Comparison of ENCODE assay signal across 34 cellular contexts in genomic region chr6:14176429-14176828, GRCh38.
"Had no signal": no experiment of that assay in that cellular context is flagged by ENCODE, and none has a peak within 500 bp of the region (broad histone marks: within the 10 kb centered on the region; RNA-seq: fewer than 3 reads in every experiment).

No MANE protein-coding gene starts in this region.

- H3K27me3 ChIP-seq: adrenal gland, body of pancreas, brain microvascular endothelial cell, breast epithelium had no signal

- H3K36me3 ChIP-seq: adrenal gland, brain microvascular endothelial cell, breast epithelium had no signal

- H3K9me3 ChIP-seq: adrenal gland, body of pancreas, breast epithelium had no signal

- H3K4me1 ChIP-seq: adrenal gland, body of pancreas, breast epithelium had no signal

- H3K36me3 Mint-ChIP-seq: activated naive CD4-positive, alpha-beta T cell treated with anti-CD3 and anti-CD28 coated beads, Interleukin-2, amount 50 U/mL, for 72 hours; activated naive CD8-positive, alpha-beta T cell treated with anti-CD3 and anti-CD28 coated beads for 36 hours had no signal

- ATAC-seq: activated CD8-positive, alpha-beta T cell treated with anti-CD3 and anti-CD28 coated beads for 36 hours; activated naive CD4-positive, alpha-beta T cell treated with anti-CD3 and anti-CD28 coated beads, Interleukin-2, amount 50 U/mL, for 72 hours; activated T-cell treated with anti-CD3 and anti-CD28 coated beads, Interleukin-2, amount 50 U/mL, for 4 hours; activated T-cell treated with anti-CD3 and anti-CD28 coated beads, Interleukin-2, amount 50 U/mL, for 72 hours; activated T-helper 17 cell treated with anti-CD3 and anti-CD28 coated beads, Interleukin-2, amount 50 U/mL, for 72 hours; body of pancreas had no signal

- H3K9me3 Mint-ChIP-seq: activated naive CD4-positive, alpha-beta T cell treated with anti-CD3 and anti-CD28 coated beads for 36 hours; activated T-cell treated with anti-CD3 and anti-CD28 coated beads, Interleukin-2, amount 50 U/mL, for 72 hours; activated T-helper 17 cell treated with anti-CD3 and anti-CD28 coated beads, Interleukin-2, amount 50 U/mL, for 72 hours had no signal

- DNase-seq: activated B cell treated with CpG ODN at 0.5 μM for 24 hours; activated CD4-positive, alpha-beta memory T cell treated with anti-CD3 and anti-CD28 coated beads for 36 hours; activated CD4-positive, alpha-beta T cell treated with anti-CD3 and anti-CD28 coated beads for 4 hours; activated CD4-positive, alpha-beta T cell treated with anti-CD3 and anti-CD28 coated beads, Interleukin-2, amount 10 ng/mL, durations not matched to agents 24 days and 14 days; activated CD4-positive, alpha-beta T cell treated with anti-CD3 and anti-CD28 coated beads, Interleukin-2, amount 50 U/mL, for 1 hour; activated CD4-positive, alpha-beta T cell treated with anti-CD3 and anti-CD28 coated beads, Interleukin-2, amount 50 U/mL, for 4 hours; activated CD4-positive, CD25-positive, alpha-beta regulatory T cell treated with anti-CD3 and anti-CD28 coated beads, Interleukin-2, amount 50 U/mL, for 72 hours; activated CD8-positive, alpha-beta memory T cell treated with anti-CD3 and anti-CD28 coated beads, Interleukin-2, amount 50 U/mL, for 4 hours; activated CD8-positive, alpha-beta T cell treated with anti-CD3 and anti-CD28 coated beads for 36 hours; activated effector memory CD4-positive, alpha-beta T cell treated with anti-CD3 and anti-CD28 coated beads, Interleukin-2, amount 50 U/mL, for 16 hours; activated gamma-delta T cell treated with Interleukin-2 at 50 U/mL for 16 hours; activated naive CD4-positive, alpha-beta T cell; activated naive CD4-positive, alpha-beta T cell treated with anti-CD3 and anti-CD28 coated beads for 36 hours; activated naive CD4-positive, alpha-beta T cell treated with anti-CD3 and anti-CD28 coated beads, Interleukin-2, amount 50 U/mL, for 16 hours; activated naive CD8-positive, alpha-beta T cell treated with anti-CD3 and anti-CD28 coated beads for 36 hours; activated T-cell treated with anti-CD3 and anti-CD28 coated beads for 4 hours; activated T-cell treated with anti-CD3 and anti-CD28 coated beads, Interleukin-2, amount 50 U/mL, for 1 hour; activated T-cell treated with anti-CD3 and anti-CD28 coated beads, Interleukin-2, amount 50 U/mL, for 4 hours; activated T-cell treated with anti-CD3 and anti-CD28 coated beads, Interleukin-2, amount 50 U/mL, for 72 hours; adrenal gland; amniotic stem cell; aorta; body of pancreas; brain microvascular endothelial cell; central memory CD4-positive, alpha-beta T cell; T-helper 1 cell; T-helper 2 cell; T-helper 9 cell had no signal

- H3K4me1 Mint-ChIP-seq: activated T-helper 17 cell treated with anti-CD3 and anti-CD28 coated beads, Interleukin-2, amount 50 U/mL, for 72 hours had no signal

- H3K27me3 Mint-ChIP-seq: activated B cell treated with CpG ODN at 0.5 μM for 24 hours; activated CD4-positive, alpha-beta memory T cell treated with anti-CD3 and anti-CD28 coated beads for 36 hours; activated CD4-positive, alpha-beta T cell treated with anti-CD3 and anti-CD28 coated beads, Interleukin-2, amount 10 ng/mL, durations not matched to agents 24 days and 14 days; activated CD8-positive, alpha-beta T cell treated with anti-CD3 and anti-CD28 coated beads for 36 hours; activated naive CD8-positive, alpha-beta T cell treated with anti-CD3 and anti-CD28 coated beads for 36 hours; activated T-helper 17 cell treated with anti-CD3 and anti-CD28 coated beads, Interleukin-2, amount 50 U/mL, for 72 hours had no signal

- H3K4me3 ChIP-seq: adrenal gland, body of pancreas, breast epithelium had no signal

- H3K4me3 Mint-ChIP-seq: activated B cell treated with CpG ODN at 0.5 μM for 24 hours; activated CD4-positive, alpha-beta memory T cell treated with anti-CD3 and anti-CD28 coated beads for 36 hours; activated CD4-positive, alpha-beta T cell treated with anti-CD3 and anti-CD28 coated beads, Interleukin-2, amount 10 ng/mL, durations not matched to agents 24 days and 14 days; activated CD8-positive, alpha-beta T cell treated with anti-CD3 and anti-CD28 coated beads for 36 hours; activated naive CD4-positive, alpha-beta T cell treated with anti-CD3 and anti-CD28 coated beads for 36 hours; activated naive CD8-positive, alpha-beta T cell treated with anti-CD3 and anti-CD28 coated beads for 36 hours; activated T-cell treated with anti-CD3 and anti-CD28 coated beads, Interleukin-2, amount 50 U/mL, for 4 hours; activated T-cell treated with anti-CD3 and anti-CD28 coated beads, Interleukin-2, amount 50 U/mL, for 72 hours; activated T-helper 1 cell treated with anti-CD3 and anti-CD28 coated beads, Interleukin-12 subunit alpha, Interleukin-12 subunit beta, Interleukin-2, Interleukin-4 antibody, amounts not matched to agents 30 ng/mL and 10 ng/mL and 1 ng/mL, durations not matched to agents 14 hours and 24 hours and 36 hours; activated T-helper 17 cell treated with anti-CD3 and anti-CD28 coated beads, Interleukin-2, amount 50 U/mL, for 72 hours; T-helper 1 cell treated with Interleukin-12 subunit alpha and Interleukin-12 subunit beta and Interleukin-4 antibody, amounts not matched to agents 30 μg/mL and 1 μg/mL, for 36 hours; T-helper 2 cell treated with Interferon-gamma antibody and Interleukin-4, amounts not matched to agents 5 μg/mL and 100 μg/mL, for 36 hours had no signal

- H3K27ac Mint-ChIP-seq: activated B cell treated with CpG ODN at 0.5 μM for 24 hours; activated CD4-positive, alpha-beta memory T cell treated with anti-CD3 and anti-CD28 coated beads for 36 hours; activated CD4-positive, alpha-beta T cell treated with anti-CD3 and anti-CD28 coated beads, Interleukin-2, amount 10 ng/mL, durations not matched to agents 24 days and 14 days; activated CD8-positive, alpha-beta T cell treated with anti-CD3 and anti-CD28 coated beads for 36 hours; activated naive CD4-positive, alpha-beta T cell treated with anti-CD3 and anti-CD28 coated beads for 36 hours; activated naive CD4-positive, alpha-beta T cell treated with anti-CD3 and anti-CD28 coated beads, Interleukin-2, amount 50 U/mL, for 72 hours; activated naive CD8-positive, alpha-beta T cell treated with anti-CD3 and anti-CD28 coated beads for 36 hours; activated T-cell treated with anti-CD3 and anti-CD28 coated beads, Interleukin-2, amount 50 U/mL, for 72 hours; activated T-helper 1 cell treated with anti-CD3 and anti-CD28 coated beads, Interleukin-12 subunit alpha, Interleukin-12 subunit beta, Interleukin-2, Interleukin-4 antibody, amounts not matched to agents 30 ng/mL and 10 ng/mL and 1 ng/mL, durations not matched to agents 14 hours and 24 hours and 36 hours; activated T-helper 17 cell treated with anti-CD3 and anti-CD28 coated beads, Interleukin-2, amount 50 U/mL, for 72 hours; T-helper 1 cell treated with Interleukin-12 subunit alpha and Interleukin-12 subunit beta and Interleukin-4 antibody, amounts not matched to agents 30 μg/mL and 1 μg/mL, for 36 hours; T-helper 2 cell treated with Interferon-gamma antibody and Interleukin-4, amounts not matched to agents 5 μg/mL and 100 μg/mL, for 36 hours had no signal
